24 cellular contexts compared by ENCODE assay signal in genomic region chr17:79180358-79181005, GRCh38.
A peak's percentile ranks its signal among the peaks of the same experiment; 100 is the strongest.
DNase-seq lines count a peak whose midpoint lies in the region; ATAC-seq and TF ChIP-seq lines count a peak whose summit lies in the region.
"Had no signal": no experiment of that assay in that cellular context is flagged by ENCODE, and none has a peak within 500 bp of the region (broad histone marks: within the 10 kb centered on the region; RNA-seq: fewer than 3 reads in every experiment).

No MANE protein-coding gene starts in this region.

- H3K4me3 ChIP-seq in H7 (ENCODE audit: insufficient read depth, low read depth, low read length) = no peak overlapping the region
- H3K4me3 ChIP-seq: BLaER1 had no signal

- ATAC-seq in WTC11 = peak; percentile 27

- H3K4me1 Mint-ChIP-seq in WTC11 (peaks cover 23% of the 10 kb centered on the region), neural crest cell (peaks cover 3% of the 10 kb centered on the region)
- H3K4me1 Mint-ChIP-seq: CD8-positive, alpha-beta memory T cell had no signal

- DNase-seq in G401 (ENCODE audit: low spot score) (peak; percentile 38), H7 (peak; percentile 78), WTC11 (ENCODE audit: low spot score) (peak; percentile 39), neural crest cell (ENCODE audit: low read depth, low spot score) (no peak), NCI-H2227 (lab: John Stamatoyannopoulos, UW; ENCODE audit: unreplicated experiment) (no peak), NCI-H2029 (lab: John Stamatoyannopoulos, UW) (no peak)
- no peak for DNase-seq in stimulated activated CD4-positive, alpha-beta T cell treated with anti-CD3 and anti-CD28 coated beads, Interleukin-12 subunit alpha, Interleukin-12 subunit beta, amount 100 ng/mL, for 4 hours
- DNase-seq: 8988T; ACHN; BE2C; C1 segment of cervical spinal cord; CD4-positive, alpha-beta memory T cell; CD4-positive, CD25-positive, alpha-beta regulatory T cell; CD8-positive, alpha-beta memory T cell; COR-L47; DMS 273 treated with DMSO at 0.1 percent for 48 hours; DMS153; DMS53; DMS79; DND-41; EL; GF-D8 had no signal

- H3K27me3 Mint-ChIP-seq in WTC11 (ENCODE audit: low read depth) (peaks cover 25% of the 10 kb centered on the region), neural crest cell (ENCODE audit: low read depth) (peaks cover 80% of the 10 kb centered on the region)

- H3K36me3 ChIP-seq in H7 (replicated peaks; ENCODE audit: control insufficient read depth, insufficient read depth, low read length) = no peaks in the 10 kb centered on the region; the same call in 1 of the 2 replicates
- H3K36me3 ChIP-seq: BE2C, BLaER1 had no signal

- CTCF ChIA-PET in WTC11 (lab: Charles Lee) = interaction anchor here (0.7 kb wide), 1 partner anchor 217 kb away, joined by 3 read pairs; no protein-coding TSS in a partner anchor

- H3K9me3 Mint-ChIP-seq in WTC11 (no peaks in the 10 kb centered on the region), neural crest cell (no peaks in the 10 kb centered on the region)
- H3K9me3 Mint-ChIP-seq: CD4-positive, alpha-beta memory T cell; CD4-positive, CD25-positive, alpha-beta regulatory T cell; CD8-positive, alpha-beta memory T cell had no signal

- H3K27me3 ChIP-seq in H7 (ENCODE audit: control insufficient read depth, insufficient read depth, low read length) = peaks cover 22% of the 10 kb centered on the region

- in situ Hi-C loops in G401 (cut with HindIII; ENCODE audit: low sequenced_read_pairs) = no loop called here

- H3K36me3 Mint-ChIP-seq in WTC11 (no peaks in the 10 kb centered on the region), neural crest cell (ENCODE audit: low read depth) (no peaks in the 10 kb centered on the region)
- H3K36me3 Mint-ChIP-seq: CD14-positive monocyte; CD4-positive, alpha-beta memory T cell; CD4-positive, CD25-positive, alpha-beta regulatory T cell; CD8-positive, alpha-beta memory T cell had no signal

- H3K4me3 Mint-ChIP-seq in WTC11 = no peak overlapping the region
- H3K4me3 Mint-ChIP-seq in neural crest cell = peak overlapping the region; percentile 10
- H3K4me3 Mint-ChIP-seq: CD4-positive, alpha-beta memory T cell; CD4-positive, CD25-positive, alpha-beta regulatory T cell; CD8-positive, alpha-beta memory T cell had no signal

- H3K27ac Mint-ChIP-seq in WTC11 = no peak overlapping the region; the same call in 1 of the 2 replicates
- no peak overlapping the region for H3K27ac Mint-ChIP-seq in neural crest cell (ENCODE audit: unreplicated experiment)
- H3K27ac Mint-ChIP-seq: CD14-positive monocyte; CD4-positive, alpha-beta memory T cell; CD4-positive, CD25-positive, alpha-beta regulatory T cell had no signal

- POLR2A ChIA-PET in WTC11 (lab: Charles Lee) = interaction anchor here (0.6 kb wide), 1 partner anchor 29 kb away, joined by 3 read pairs; no protein-coding TSS in a partner anchor

- TF ChIP-seq CTCF in WTC11 (IDR thresholded peaks at IDR 0.05) (no peak), neural crest cell (conservative IDR thresholded peaks at IDR 0.05) (no peak)

TF ChIP-seq in WTC11, 78 proteins besides CTCF, POLR2A, EP300 and RAD21:
- TF ChIP-seq GRHL2 (CRISPR knock-in tag; IDR thresholded peaks at IDR 0.05; ENCODE audit: insufficient replicate concordance, severe bottlenecking) (no peak), ZNF232 (CRISPR knock-in tag; IDR thresholded peaks at IDR 0.05) (no peak), E2F5 (CRISPR knock-in tag; IDR thresholded peaks at IDR 0.05) (no peak), FOXJ3 (CRISPR knock-in tag; IDR thresholded peaks at IDR 0.05; ENCODE audit: borderline replicate concordance) (no peak), MYBL2 (CRISPR knock-in tag; IDR thresholded peaks at IDR 0.05) (no peak), ZMAT4 (CRISPR knock-in tag; IDR thresholded peaks at IDR 0.05) (no peak), ZNF425 (CRISPR knock-in tag; conservative IDR thresholded peaks at IDR 0.05) (no peak), EMX1 (CRISPR knock-in tag; IDR thresholded peaks at IDR 0.05) (no peak), ZNF423 (CRISPR knock-in tag; IDR thresholded peaks at IDR 0.05) (no peak), IRF2 (CRISPR knock-in tag; IDR thresholded peaks at IDR 0.05; ENCODE audit: borderline replicate concordance, low read depth) (no peak), SMAD4 (CRISPR knock-in tag; IDR thresholded peaks at IDR 0.05) (no peak), TEAD1 (CRISPR knock-in tag; IDR thresholded peaks at IDR 0.05) (no peak)

Comparison
In these comparisons a context has a peak if more than half of its experiments do, and no peak if none do; other contexts are left out.
1. DNase-seq: peak in G401 (single experiment), H7 (single experiment) and WTC11 (single experiment); none in neural crest cell (single experiment), NCI-H2227 (single experiment), stimulated activated CD4-positive, alpha-beta T cell treated with anti-CD3 and anti-CD28 coated beads, Interleukin-12 subunit alpha, Interleukin-12 subunit beta, amount 100 ng/mL, for 4 hours (single experiment) and NCI-H2029 (single experiment).